Comparison of ENCODE assay signal across 9 cellular contexts in the genomic region with DNA sequence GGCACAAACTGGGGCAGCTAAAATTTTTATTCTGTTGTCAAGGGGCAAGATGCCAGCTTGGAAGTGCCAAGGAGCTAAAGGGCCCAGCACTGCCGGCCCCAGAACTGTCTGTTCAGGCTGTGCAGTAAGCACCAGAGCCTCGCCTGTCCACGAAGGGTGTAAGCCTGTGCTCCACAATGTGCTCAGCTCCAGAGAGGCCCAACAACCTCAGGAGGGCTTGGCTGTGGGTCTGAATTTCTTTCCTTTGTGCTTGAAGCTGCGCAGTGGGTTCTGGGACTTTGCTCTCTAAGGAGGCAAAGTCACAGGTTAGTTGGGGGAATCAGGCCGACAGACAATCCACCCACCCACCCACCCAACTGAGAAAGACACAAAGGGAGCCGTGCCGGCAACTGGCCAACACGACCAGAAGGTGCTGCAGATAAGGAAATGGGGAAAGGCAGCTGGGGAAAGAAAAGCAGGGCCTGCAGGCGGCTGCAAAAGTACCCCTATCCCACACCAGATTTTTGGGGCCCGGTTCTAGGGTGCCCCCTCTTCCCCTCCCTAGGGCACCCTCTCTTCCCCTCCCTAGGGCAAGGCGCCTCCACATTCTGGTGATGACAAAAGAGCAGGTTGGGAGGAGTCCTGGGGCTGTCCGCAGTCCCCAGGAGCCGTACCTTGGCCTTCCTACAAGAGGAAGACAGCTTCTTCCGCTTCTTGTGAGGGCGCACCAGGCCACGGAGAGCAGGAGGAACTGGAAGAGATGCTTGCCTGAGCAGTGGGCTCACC. TPM values are rescaled to one million over a fixed set of nuclear protein-coding genes. Genes with fewer than 3 reads are reported as not detected.
DNase-seq lines count a peak whose midpoint lies in the region; ATAC-seq, FAIRE-seq and TF ChIP-seq lines count a peak whose summit lies in the region.
"Had no signal": no experiment of that assay in that cellular context is flagged by ENCODE, and none has a peak within 500 bp of the region (broad histone marks: within the 10 kb centered on the region; RNA-seq: fewer than 3 reads in every experiment).

No MANE protein-coding gene starts in this region.

- H3K9ac ChIP-seq in HepG2 (ENCODE audit: insufficient read depth, low read depth, low read length): no peak overlapping the region

- no peaks in the 10 kb centered on the region for H3K79me2 ChIP-seq in HepG2 (ENCODE audit: insufficient read depth, low read length)

- H3K36me3 Mint-ChIP-seq in Calu3 (ENCODE audit: insufficient read depth, unreplicated experiment) (peaks cover 71% of the 10 kb centered on the region), T-cell (peaks cover 38% of the 10 kb centered on the region)

- no peak overlapping the region for H3K4me3 ChIP-seq in HepG2 (replicated peaks in 1 of 3; ENCODE audit: insufficient read depth in 1 of 3, low read depth in 2 of 3, low read length in 3 of 3)
- H3K4me3 ChIP-seq in effector memory CD4-positive, alpha-beta T cell (ENCODE audit: insufficient read depth, low read depth, low read length, poor library complexity, severe bottlenecking): no peak overlapping the region
- H3K4me3 ChIP-seq: lung had no signal

- BruUV-seq in Calu3 (replicated peaks; lab: Mats Ljungman, UMichigan) (no TSS peak), HepG2 (replicated peaks; lab: Mats Ljungman, UMichigan) (no TSS peak)

- H4K20me1 ChIP-seq in HepG2 (ENCODE audit: insufficient read depth, low read length): no peaks in the 10 kb centered on the region; the same call in 1 of the 2 replicates

- no peak for FAIRE-seq in HepG2 (lab: Jason Lieb, UNC)

- no peak overlapping the region for H3K4me3 Mint-ChIP-seq in Calu3 (ENCODE audit: low read depth, unreplicated experiment)
- H3K4me3 Mint-ChIP-seq in T-cell: no peak overlapping the region

- H3K9me3 Mint-ChIP-seq in Calu3 (ENCODE audit: low read depth, unreplicated experiment): no peaks in the 10 kb centered on the region
- no peaks in the 10 kb centered on the region for H3K9me3 Mint-ChIP-seq in T-cell

- 93% methylated on average over 10 of the region's 16 CpGs for WGBS in HepG2 (ENCODE audit: low lambda C conversion rate)

- no peak for TF ChIP-seq RAD21 in HepG2 (CRISPR knock-in tag; IDR thresholded peaks at IDR 0.05)

- in situ Hi-C loops in HepG2 (cut with HindIII; ENCODE audit: extremely low pct_ligation_motif_present, low pct_unique_long_range_greater_than_20kb): no loop called here

- peak; percentile 11 for TF ChIP-seq CTCF in Calu3 (IDR thresholded peaks at IDR 0.05; ENCODE audit: unreplicated experiment)
- no peak for TF ChIP-seq CTCF in HepG2 (CRISPR knock-in tag; IDR thresholded peaks at IDR 0.05)

- H2AFZ ChIP-seq in HepG2 (ENCODE audit: low read length): no peak overlapping the region

- CTCF ChIA-PET in Calu3 (lab: Charles Lee) (interaction anchor here (1.0 to 2.4 kb wide), 10 partner anchors 8 to 325 kb away, joined by 3 to 12 read pairs (median 7); a partner anchor contains a TSS), T-cell (lab: Charles Lee) (interaction anchor here (0.5 to 2.6 kb wide), 14 partner anchors 8 to 667 kb away, joined by 3 to 12 read pairs (median 5); a partner anchor contains a TSS), HepG2 (lab: Yijun Ruan, JAX; ENCODE audit: low intra/inter-chr PET ratio, low total read pairs) (interaction anchor here (0.8 to 2.5 kb wide), 4 partner anchors 29 to 325 kb away, joined by 3 to 14 read pairs (median 6); no protein-coding TSS in a partner anchor)

- H3K4me2 ChIP-seq in HepG2 (ENCODE audit: low read depth, low read length): no peak overlapping the region

- peaks cover 34% of the 10 kb centered on the region for H3K4me1 ChIP-seq in HepG2 (ENCODE audit: insufficient read depth, low read length)
- H3K4me1 ChIP-seq in effector memory CD4-positive, alpha-beta T cell (ENCODE audit: control insufficient read depth, insufficient read depth, low read length, poor library complexity, severe bottlenecking): no peaks in the 10 kb centered on the region

- no peak for TF ChIP-seq POLR2A in HepG2 (IDR thresholded peaks at IDR 0.05; ENCODE audit: insufficient read depth in 1 of 2, low read depth in 2 of 2, low read length in 2 of 2)

- no peaks in the 10 kb centered on the region for H3K27me3 Mint-ChIP-seq in Calu3 (ENCODE audit: unreplicated experiment)
- no peaks in the 10 kb centered on the region for H3K27me3 Mint-ChIP-seq in T-cell

- TF ChIP-seq EP300 in HepG2 (IDR thresholded peaks at IDR 0.05; ENCODE audit: low read depth in 2 of 2, low read length in 2 of 2): no peak
- TF ChIP-seq EP300 in HepG2 (CRISPR knock-in tag; IDR thresholded peaks at IDR 0.05; ENCODE audit: borderline replicate concordance): no peak

- H3K4me1 Mint-ChIP-seq in Calu3 (ENCODE audit: low read depth, unreplicated experiment) (peaks cover 32% of the 10 kb centered on the region), T-cell (peaks cover 8 to 20% (median 12%) of the 10 kb centered on the region in 3 donors)

- H3K27ac Mint-ChIP-seq in Calu3 (ENCODE audit: unreplicated experiment) (no peak overlapping the region), T-cell (peak overlapping the region; percentile 25 to 61)

- POLR2A ChIA-PET in T-cell (lab: Charles Lee) (interaction anchor here (0.5 to 0.6 kb wide), 2 partner anchors 300 to 521 kb away, joined by 3 to 5 read pairs; no protein-coding TSS in a partner anchor), HepG2 (lab: Yijun Ruan, JAX) (interaction anchor here (0.8 to 4.2 kb wide), 8 partner anchors 7 to 113 kb away, joined by 3 to 45 read pairs (median 6); a partner anchor contains a TSS)

- intact Hi-C loops in Calu3 (cut with micrococcal nuclease; ENCODE audit: unreplicated experiment): loop anchor here (1.0 to 5.0 kb wide), 2 partner anchors 25 to 219 kb away; a partner anchor contains a TSS
- intact Hi-C loops in HepG2 (cut with micrococcal nuclease; ENCODE audit: unreplicated experiment): loop anchor here (1.0 to 2.0 kb wide), 3 partner anchors 23 to 325 kb away; no protein-coding TSS in a partner anchor

- DNase-seq in Calu3 (no peak), T-cell (no peak), HepG2 (ENCODE audit: low spot score) (no peak), NAMALWA (ENCODE audit: low spot score) (no peak), NCI-H1092 (lab: John Stamatoyannopoulos, UW) (no peak)
- no peak for DNase-seq in effector memory CD4-positive, alpha-beta T cell

- no peaks in the 10 kb centered on the region for H3K9me3 ChIP-seq in HepG2 (ENCODE audit: low read length)
- no peaks in the 10 kb centered on the region for H3K9me3 ChIP-seq in effector memory CD4-positive, alpha-beta T cell (ENCODE audit: control insufficient read depth, low read length)

- no peaks in the 10 kb centered on the region for H3K27me3 ChIP-seq in HepG2 (ENCODE audit: control insufficient read depth in 1 of 2, insufficient read depth in 2 of 2, low read length in 2 of 2)
- H3K27me3 ChIP-seq in effector memory CD4-positive, alpha-beta T cell (replicated peaks; ENCODE audit: control insufficient read depth, insufficient read depth, low read length, poor library complexity, severe bottlenecking): no peaks in the 10 kb centered on the region

- H3K27ac ChIP-seq in HepG2 (ENCODE audit: extremely low read length, insufficient read depth, low read length): no peak overlapping the region
- H3K27ac ChIP-seq in effector memory CD4-positive, alpha-beta T cell (ENCODE audit: insufficient read depth, low read length, poor library complexity, severe bottlenecking): no peak overlapping the region

- ATAC-seq in GM21529 (IDR thresholded peaks at IDR 0.05; ENCODE audit: unreplicated experiment) (peak; percentile 40), T-cell (replicated peaks in 1 of 4) (peak; percentile 31 to 54 (median 41)), HepG2 (peak; percentile 33), GM21526 (IDR thresholded peaks at IDR 0.05; ENCODE audit: low FRiP score, unreplicated experiment) (no peak)

- peaks cover 41 to 62% of the 10 kb centered on the region in 2 experiments for H3K36me3 ChIP-seq in HepG2 (replicated peaks in 1 of 2; ENCODE audit: control insufficient read depth in 1 of 2, insufficient read depth in 2 of 2, low read length in 2 of 2)
- H3K36me3 ChIP-seq in effector memory CD4-positive, alpha-beta T cell (ENCODE audit: control insufficient read depth, insufficient read depth, low read length): peaks cover 70% of the 10 kb centered on the region

RNA-seq across cellular contexts. Expression of a gene that starts 7.7 kb away (rescaled TPM):
- total RNA-seq in Calu3 (2022): 157 and 168 TPM in 2 replicates
- 100 to 1,000 TPM in 4 of 5 donors, 10 to 100 TPM in 1; 97.5 to 118 (median 107) TPM for total RNA-seq in T-cell
- 105 and 120 TPM in 2 replicates for total RNA-seq in HepG2 (2016; rRNA removed; fragmentation: Illumina TruSeq; extraction: Trizol)
- 15.2 and 16.6 TPM in 2 replicates for total RNA-seq in HepG2 (2016; cell fraction: cytosol; rRNA removed; fragmentation: Illumina TruSeq; extraction: Trizol; ENCODE audit: low read depth)
- total RNA-seq in HepG2 (2016; cell fraction: insoluble cytoplasmic fraction; rRNA removed; fragmentation: Illumina TruSeq; extraction: Trizol): 109 and 123 TPM in 2 replicates
- total RNA-seq in HepG2 (2016; cell fraction: membrane; rRNA removed; fragmentation: Illumina TruSeq; extraction: Trizol): 29.3 and 30.6 TPM in 2 replicates
- total RNA-seq in HepG2 (2016; cell fraction: nucleus; rRNA removed; fragmentation: Illumina TruSeq; extraction: Trizol): 97.6 and 120 TPM in 2 replicates
- polyA plus RNA-seq in HepG2 (2011; rRNA removed): 82.6 and 106 TPM in 2 replicates
- polyA plus RNA-seq in HepG2 (2011; cell fraction: cytosol; rRNA removed): 53.6 and 58.7 TPM in 2 replicates
- polyA plus RNA-seq in HepG2 (2011; cell fraction: nucleus; rRNA removed): 231 and 242 TPM in 2 replicates
- polyA plus RNA-seq in HepG2 (2012): 45.8 and 68.4 TPM in 2 replicates
- 11.3 and 12.0 TPM in 2 replicates for polyA plus RNA-seq in HepG2 (2016; cell fraction: cytosol; fragmentation: Illumina TruSeq; extraction: Trizol; ENCODE audit: low read depth)
- 83.4 and 100 TPM in 2 replicates for polyA plus RNA-seq in HepG2 (2016; cell fraction: insoluble cytoplasmic fraction; fragmentation: Illumina TruSeq; extraction: Trizol; ENCODE audit: low read depth)
- polyA plus RNA-seq in HepG2 (2016; cell fraction: membrane; fragmentation: Illumina TruSeq; extraction: Trizol; ENCODE audit: low read depth): 18.2 and 23.9 TPM in 2 replicates
- polyA plus RNA-seq in HepG2 (2016; cell fraction: nucleus; fragmentation: Illumina TruSeq; extraction: Trizol; ENCODE audit: insufficient read depth, low read depth): 214 and 219 TPM in 2 replicates
- 168 and 202 TPM in 2 replicates for polyA minus RNA-seq in HepG2 (2011; rRNA and poly(A)+ RNA removed; ENCODE audit: low replicate concordance)
- polyA minus RNA-seq in HepG2 (2011; cell fraction: cytosol; rRNA and poly(A)+ RNA removed): 27.9 and 30.7 TPM in 2 replicates
- 96.8 and 111 TPM in 2 replicates for polyA minus RNA-seq in HepG2 (2011; cell fraction: nucleus; rRNA and poly(A)+ RNA removed)

RNA-seq across cellular contexts. Expression of a gene that starts 16.1 kb away (rescaled TPM):
- 115 and 128 TPM in 2 replicates for total RNA-seq in Calu3 (2022)
- total RNA-seq in T-cell: 100 to 1,000 TPM in 1 of 5 donors, 10 to 100 TPM in 4; 84.5 to 106 (median 93.1) TPM
- 39.2 and 81.4 TPM in 2 replicates for total RNA-seq in HepG2 (2016; rRNA removed; fragmentation: Illumina TruSeq; extraction: Trizol)
- total RNA-seq in HepG2 (2016; cell fraction: cytosol; rRNA removed; fragmentation: Illumina TruSeq; extraction: Trizol; ENCODE audit: low read depth): 13.7 and 14.2 TPM in 2 replicates
- total RNA-seq in HepG2 (2016; cell fraction: insoluble cytoplasmic fraction; rRNA removed; fragmentation: Illumina TruSeq; extraction: Trizol): 42.8 and 80.9 TPM in 2 replicates
- total RNA-seq in HepG2 (2016; cell fraction: membrane; rRNA removed; fragmentation: Illumina TruSeq; extraction: Trizol): 36.3 and 40.4 TPM in 2 replicates
- total RNA-seq in HepG2 (2016; cell fraction: nucleus; rRNA removed; fragmentation: Illumina TruSeq; extraction: Trizol): 71.9 and 87.9 TPM in 2 replicates
- 109 and 113 TPM in 2 replicates for polyA plus RNA-seq in HepG2 (2011; rRNA removed)
- polyA plus RNA-seq in HepG2 (2011; cell fraction: cytosol; rRNA removed): 120 and 141 TPM in 2 replicates
- 144 and 146 TPM in 2 replicates for polyA plus RNA-seq in HepG2 (2011; cell fraction: nucleus; rRNA removed)
- 68.1 and 72.3 TPM in 2 replicates for polyA plus RNA-seq in HepG2 (2012)
- polyA plus RNA-seq in HepG2 (2016; cell fraction: cytosol; fragmentation: Illumina TruSeq; extraction: Trizol; ENCODE audit: low read depth): 11.1 and 15.6 TPM in 2 replicates
- polyA plus RNA-seq in HepG2 (2016; cell fraction: insoluble cytoplasmic fraction; fragmentation: Illumina TruSeq; extraction: Trizol; ENCODE audit: low read depth): 38.9 and 40.8 TPM in 2 replicates
- polyA plus RNA-seq in HepG2 (2016; cell fraction: membrane; fragmentation: Illumina TruSeq; extraction: Trizol; ENCODE audit: low read depth): 25.9 and 27.2 TPM in 2 replicates
- 141 and 156 TPM in 2 replicates for polyA plus RNA-seq in HepG2 (2016; cell fraction: nucleus; fragmentation: Illumina TruSeq; extraction: Trizol; ENCODE audit: insufficient read depth, low read depth)
- polyA minus RNA-seq in HepG2 (2011; rRNA and poly(A)+ RNA removed; ENCODE audit: low replicate concordance): 175 and 196 TPM in 2 replicates
- polyA minus RNA-seq in HepG2 (2011; cell fraction: cytosol; rRNA and poly(A)+ RNA removed): 60.9 and 63.0 TPM in 2 replicates
- polyA minus RNA-seq in HepG2 (2011; cell fraction: nucleus; rRNA and poly(A)+ RNA removed): 51.1 and 68.9 TPM in 2 replicates

RNA-seq across cellular contexts. Expression of a gene that starts 24.8 kb away (rescaled TPM):
- total RNA-seq in Calu3 (2022): 45.0 and 46.0 TPM in 2 replicates
- total RNA-seq in T-cell: under 1 TPM in 4 of 5 donors, not detected in 1; 0.06 to 0.50 (median 0.10) TPM
- total RNA-seq in HepG2 (2016; rRNA removed; fragmentation: Illumina TruSeq; extraction: Trizol): 3.8 and 4.8 TPM in 2 replicates
- 1.9 and 2.0 TPM in 2 replicates for total RNA-seq in HepG2 (2016; cell fraction: cytosol; rRNA removed; fragmentation: Illumina TruSeq; extraction: Trizol; ENCODE audit: low read depth)
- total RNA-seq in HepG2 (2016; cell fraction: insoluble cytoplasmic fraction; rRNA removed; fragmentation: Illumina TruSeq; extraction: Trizol): 2.9 and 4.5 TPM in 2 replicates
- total RNA-seq in HepG2 (2016; cell fraction: membrane; rRNA removed; fragmentation: Illumina TruSeq; extraction: Trizol): 3.9 and 4.0 TPM in 2 replicates
- total RNA-seq in HepG2 (2016; cell fraction: nucleus; rRNA removed; fragmentation: Illumina TruSeq; extraction: Trizol): 10.5 and 11.9 TPM in 2 replicates
- polyA plus RNA-seq in HepG2 (2011; rRNA removed): 14.5 and 26.6 TPM in 2 replicates
- 10.4 and 11.4 TPM in 2 replicates for polyA plus RNA-seq in HepG2 (2011; cell fraction: cytosol; rRNA removed)
- 72.5 and 82.9 TPM in 2 replicates for polyA plus RNA-seq in HepG2 (2011; cell fraction: nucleus; rRNA removed)
- 14.5 and 17.3 TPM in 2 replicates for polyA plus RNA-seq in HepG2 (2012)
- polyA plus RNA-seq in HepG2 (2016; cell fraction: cytosol; fragmentation: Illumina TruSeq; extraction: Trizol; ENCODE audit: low read depth): 2.2 and 2.7 TPM in 2 replicates
- polyA plus RNA-seq in HepG2 (2016; cell fraction: insoluble cytoplasmic fraction; fragmentation: Illumina TruSeq; extraction: Trizol; ENCODE audit: low read depth): 4.9 and 6.8 TPM in 2 replicates
- polyA plus RNA-seq in HepG2 (2016; cell fraction: membrane; fragmentation: Illumina TruSeq; extraction: Trizol; ENCODE audit: low read depth): 4.3 TPM in 2 replicates
- 43.1 and 46.9 TPM in 2 replicates for polyA plus RNA-seq in HepG2 (2016; cell fraction: nucleus; fragmentation: Illumina TruSeq; extraction: Trizol; ENCODE audit: insufficient read depth, low read depth)
- polyA minus RNA-seq in HepG2 (2011; rRNA and poly(A)+ RNA removed; ENCODE audit: low replicate concordance): 0.19 and 29.3 TPM in 2 replicates
- polyA minus RNA-seq in HepG2 (2011; cell fraction: cytosol; rRNA and poly(A)+ RNA removed): 9.6 and 11.7 TPM in 2 replicates
- 16.9 and 24.6 TPM in 2 replicates for polyA minus RNA-seq in HepG2 (2011; cell fraction: nucleus; rRNA and poly(A)+ RNA removed)

RNA-seq across cellular contexts. Expression of a gene that starts 40.5 kb away (rescaled TPM):
- 100 and 105 TPM in 2 replicates for total RNA-seq in Calu3 (2022)
- total RNA-seq in T-cell: 100 to 1,000 TPM in 3 of 5 donors, 10 to 100 TPM in 2; 58.9 to 113 (median 108) TPM
- 25.4 and 28.1 TPM in 2 replicates for total RNA-seq in HepG2 (2016; rRNA removed; fragmentation: Illumina TruSeq; extraction: Trizol)
- 6.3 and 7.6 TPM in 2 replicates for total RNA-seq in HepG2 (2016; cell fraction: cytosol; rRNA removed; fragmentation: Illumina TruSeq; extraction: Trizol; ENCODE audit: low read depth)
- 21.2 and 24.9 TPM in 2 replicates for total RNA-seq in HepG2 (2016; cell fraction: insoluble cytoplasmic fraction; rRNA removed; fragmentation: Illumina TruSeq; extraction: Trizol)
- 6.7 and 7.3 TPM in 2 replicates for total RNA-seq in HepG2 (2016; cell fraction: membrane; rRNA removed; fragmentation: Illumina TruSeq; extraction: Trizol)
- 19.2 and 20.7 TPM in 2 replicates for total RNA-seq in HepG2 (2016; cell fraction: nucleus; rRNA removed; fragmentation: Illumina TruSeq; extraction: Trizol)
- polyA plus RNA-seq in HepG2 (2011; rRNA removed): 17.4 and 19.9 TPM in 2 replicates
- polyA plus RNA-seq in HepG2 (2011; cell fraction: cytosol; rRNA removed): 19.4 and 21.4 TPM in 2 replicates
- 31.0 and 32.6 TPM in 2 replicates for polyA plus RNA-seq in HepG2 (2011; cell fraction: nucleus; rRNA removed)
- polyA plus RNA-seq in HepG2 (2012): 17.8 and 24.0 TPM in 2 replicates
- 1.4 and 1.7 TPM in 2 replicates for polyA plus RNA-seq in HepG2 (2016; cell fraction: cytosol; fragmentation: Illumina TruSeq; extraction: Trizol; ENCODE audit: low read depth)
- polyA plus RNA-seq in HepG2 (2016; cell fraction: insoluble cytoplasmic fraction; fragmentation: Illumina TruSeq; extraction: Trizol; ENCODE audit: low read depth): 16.1 and 22.3 TPM in 2 replicates
- polyA plus RNA-seq in HepG2 (2016; cell fraction: membrane; fragmentation: Illumina TruSeq; extraction: Trizol; ENCODE audit: low read depth): 2.9 and 3.9 TPM in 2 replicates
- 18.6 and 20.7 TPM in 2 replicates for polyA plus RNA-seq in HepG2 (2016; cell fraction: nucleus; fragmentation: Illumina TruSeq; extraction: Trizol; ENCODE audit: insufficient read depth, low read depth)
- polyA minus RNA-seq in HepG2 (2011; rRNA and poly(A)+ RNA removed; ENCODE audit: low replicate concordance): 69.1 and 136 TPM in 2 replicates
- 32.5 and 32.6 TPM in 2 replicates for polyA minus RNA-seq in HepG2 (2011; cell fraction: cytosol; rRNA and poly(A)+ RNA removed)
- 23.3 and 31.3 TPM in 2 replicates for polyA minus RNA-seq in HepG2 (2011; cell fraction: nucleus; rRNA and poly(A)+ RNA removed)
